In genomic region chr17:45740553-45741330, GRCh38 we compare ENCODE assay signal across 8 cellular contexts.
A peak's percentile ranks its signal among the peaks of the same experiment; 100 is the strongest.
DNase-seq lines count a peak whose midpoint lies in the region; ATAC-seq and TF ChIP-seq lines count a peak whose summit lies in the region.

No MANE protein-coding gene starts in this region.

- peak; percentile 67 for DNase-seq in EH (ENCODE audit: low read depth)
- DNase-seq in HuH-7.5 (ENCODE audit: low spot score) = peak; percentile 27
- DNase-seq in SHP77 treated with DMSO at 0.1 percent for 48 hours (lab: John Stamatoyannopoulos, UW) = peak; percentile 99
- peak; percentile 22 for DNase-seq in epithelial cell of esophagus (ENCODE audit: low read depth)
- DNase-seq in AML-193 (lab: John Stamatoyannopoulos, UW) = no peak

- H3K36me3 ChIP-seq in neuron (ENCODE audit: insufficient read depth, low read length) = no peaks in the 10 kb centered on the region

- H3K4me3 ChIP-seq in epithelial cell of esophagus (ENCODE audit: low read length) (no peak overlapping the region), neuron (ENCODE audit: low read length) (peak overlapping the region; percentile 34)

- H3K9me3 ChIP-seq in neuron (ENCODE audit: low read length) = no peaks in the 10 kb centered on the region

- H3K4me1 ChIP-seq in neuron (ENCODE audit: insufficient read depth, low read length) = no peaks in the 10 kb centered on the region

- no peak for ATAC-seq in GM19035 (IDR thresholded peaks at IDR 0.05; ENCODE audit: unreplicated experiment)
- ATAC-seq in GM18907 (IDR thresholded peaks at IDR 0.05; ENCODE audit: unreplicated experiment) = no peak

- H2AFZ ChIP-seq in neuron (ENCODE audit: low read depth, low read length) = no peak overlapping the region

- H3K27me3 ChIP-seq in neuron (ENCODE audit: insufficient read depth, low read length) = peaks cover 8% of the 10 kb centered on the region

- no peak for TF ChIP-seq CTCF in epithelial cell of esophagus (IDR thresholded peaks at IDR 0.05; ENCODE audit: insufficient read depth, low read depth, low read length, missing control alignments)

Comparison
In these comparisons a context has a peak if more than half of its experiments do, and no peak if none do; other contexts are left out.
1. DNase-seq: peak in EH (single experiment), HuH-7.5 (single experiment), SHP77 treated with DMSO at 0.1 percent for 48 hours (single experiment) and epithelial cell of esophagus (single experiment); none in AML-193 (0 of 2).